In the genomic region with DNA sequence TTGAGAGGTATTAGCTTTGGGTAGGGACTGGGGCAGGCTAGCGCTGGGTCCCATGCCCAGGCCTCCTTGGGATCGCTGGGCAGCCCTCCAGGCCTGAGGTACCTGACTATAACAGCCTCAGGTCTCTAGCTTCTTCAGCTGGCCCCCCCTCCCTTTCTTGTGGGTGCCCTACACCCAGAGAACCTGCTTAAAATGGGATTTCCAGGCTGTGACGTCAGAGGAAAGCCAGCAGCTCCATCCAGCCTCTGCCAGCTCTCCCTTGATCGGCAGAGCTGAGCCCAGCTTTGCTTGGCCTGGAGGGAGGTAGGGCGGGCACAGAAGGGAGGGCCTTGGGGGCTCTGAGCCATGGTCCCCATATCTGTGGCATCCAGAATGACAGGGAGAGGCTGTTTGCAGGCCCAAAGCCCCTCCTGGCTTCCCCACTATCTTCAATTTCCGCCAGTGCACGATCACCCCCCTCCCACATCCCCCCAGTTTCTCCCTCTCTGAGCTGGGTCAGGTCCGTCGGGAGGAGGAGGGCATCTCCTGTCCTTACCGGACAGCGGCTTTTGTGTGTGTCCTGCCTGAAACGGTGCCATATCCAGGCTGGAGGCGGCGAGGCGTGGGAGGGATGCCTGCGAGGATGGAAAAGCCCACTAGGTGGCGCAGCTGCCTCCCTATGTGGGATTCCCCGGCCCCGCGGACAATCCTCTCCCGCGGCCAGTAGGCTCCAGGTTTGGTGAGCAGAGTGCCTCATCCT, we compare ENCODE assay signal across 8 cellular contexts. TPM values are rescaled to one million over a fixed set of nuclear protein-coding genes. Genes with fewer than 3 reads are reported as not detected.
DNase-seq lines count a peak whose midpoint lies in the region; ATAC-seq, FAIRE-seq and TF ChIP-seq lines count a peak whose summit lies in the region.

No MANE protein-coding gene starts in this region.

- peak; percentile 87 for TF ChIP-seq CTCF in D721Med (IDR thresholded peaks at IDR 0.05; ENCODE audit: insufficient read depth, missing control alignments)

- H3K4me1 Mint-ChIP-seq in activated naive CD8-positive, alpha-beta T cell treated with anti-CD3 and anti-CD28 coated beads, Interleukin-2, amount 10 ng/mL, durations not matched to agents 7 days and 5 days: peaks cover 5% of the 10 kb centered on the region

- intact Hi-C loops in Right ventricle myocardium inferior (cut with DNase I): loop anchor here (1.0 kb wide), 1 partner anchor 54 kb away; no protein-coding TSS in a partner anchor
- intact Hi-C loops in posterior vena cava (cut with DNase I): loop anchor here in 1 of 2 donors (2.0 kb wide), 1 partner anchor 55 kb away; no protein-coding TSS in a partner anchor

- peak overlapping the region; percentile 48 for H3K4me3 Mint-ChIP-seq in activated naive CD8-positive, alpha-beta T cell treated with anti-CD3 and anti-CD28 coated beads, Interleukin-2, amount 10 ng/mL, durations not matched to agents 7 days and 5 days

- no peak for FAIRE-seq in D721Med (lab: Jason Lieb, UNC)

- no peaks in the 10 kb centered on the region for H3K36me3 Mint-ChIP-seq in activated naive CD8-positive, alpha-beta T cell treated with anti-CD3 and anti-CD28 coated beads, Interleukin-2, amount 10 ng/mL, durations not matched to agents 7 days and 5 days

- H3K27ac Mint-ChIP-seq in activated naive CD8-positive, alpha-beta T cell treated with anti-CD3 and anti-CD28 coated beads, Interleukin-2, amount 10 ng/mL, durations not matched to agents 7 days and 5 days: peak overlapping the region; percentile 10

- peak; percentile 98 for DNase-seq in D721Med (ENCODE audit: insufficient read length, low spot score)
- peak; percentile 61 for DNase-seq in MV-4-11 (lab: John Stamatoyannopoulos, UW)
- peak; percentile 76 to 83 for DNase-seq in SW 1271 (lab: John Stamatoyannopoulos, UW)
- peak; percentile 83 for DNase-seq in activated naive CD8-positive, alpha-beta T cell treated with anti-CD3 and anti-CD28 coated beads, Interleukin-2, amount 10 ng/mL, durations not matched to agents 7 days and 5 days
- DNase-seq in Right ventricle myocardium inferior (ENCODE audit: missing footprints): peak; percentile 96
- DNase-seq in posterior vena cava (ENCODE audit: low spot score): peak; percentile 96
- DNase-seq in ureter (ENCODE audit: low spot score): peak; percentile 89

- peaks cover 4% of the 10 kb centered on the region for H3K27me3 Mint-ChIP-seq in activated naive CD8-positive, alpha-beta T cell treated with anti-CD3 and anti-CD28 coated beads, Interleukin-2, amount 10 ng/mL, durations not matched to agents 7 days and 5 days

- POLR2A ChIA-PET in activated naive CD8-positive, alpha-beta T cell treated with anti-CD3 and anti-CD28 coated beads, Interleukin-2, amount 10 ng/mL, durations not matched to agents 7 days and 5 days (lab: Charles Lee): interaction anchor here (0.6 to 2.4 kb wide), 5 partner anchors 10 to 941 kb away, joined by 3 to 11 read pairs (median 4); a partner anchor contains a TSS

- no peaks in the 10 kb centered on the region for H3K9me3 Mint-ChIP-seq in activated naive CD8-positive, alpha-beta T cell treated with anti-CD3 and anti-CD28 coated beads, Interleukin-2, amount 10 ng/mL, durations not matched to agents 7 days and 5 days

- ATAC-seq in GM21723 (IDR thresholded peaks at IDR 0.05; ENCODE audit: unreplicated experiment): peak; percentile 84
- peak; percentile 82 for ATAC-seq in activated naive CD8-positive, alpha-beta T cell treated with anti-CD3 and anti-CD28 coated beads, Interleukin-2, amount 10 ng/mL, durations not matched to agents 7 days and 5 days (ENCODE audit: low read depth)
- ATAC-seq in Right ventricle myocardium inferior: peak; percentile 88

RNA-seq across cellular contexts. Expression of a gene that starts 10.8 kb away (rescaled TPM):
- 1 to 10 TPM; 1.3 to 1.5 TPM for total RNA-seq in activated naive CD8-positive, alpha-beta T cell treated with anti-CD3 and anti-CD28 coated beads, Interleukin-2, amount 10 ng/mL, durations not matched to agents 7 days and 5 days
- total RNA-seq in Right ventricle myocardium inferior (5.2 TPM), posterior vena cava (10 to 100 TPM; 12.5 to 13.0 TPM), ureter (7.0 TPM)

RNA-seq across cellular contexts. Expression of a gene that starts 15.6 kb away (rescaled TPM):
- 1 to 10 TPM; 4.6 to 5.1 TPM for total RNA-seq in activated naive CD8-positive, alpha-beta T cell treated with anti-CD3 and anti-CD28 coated beads, Interleukin-2, amount 10 ng/mL, durations not matched to agents 7 days and 5 days
- total RNA-seq in Right ventricle myocardium inferior: 5.5 TPM
- total RNA-seq in posterior vena cava: 100 to 1,000 TPM; 115 to 412 TPM
- total RNA-seq in ureter: 41.6 TPM

Comparison
In these comparisons a context has a peak if more than half of its experiments do, and no peak if none do; other contexts are left out.
1. Peak in every context shown above with its lines: DNase-seq and ATAC-seq.